13 cellular contexts compared by ENCODE assay signal in genomic region chr2:111983478-111984212, GRCh38.
"Had no signal": no experiment of that assay in that cellular context is flagged by ENCODE, and none has a peak within 500 bp of the region (broad histone marks: within the 10 kb centered on the region; RNA-seq: fewer than 3 reads in every experiment).

No MANE protein-coding gene starts in this region.

- H3K36me3 ChIP-seq: breast epithelium had no signal

- H3K27ac ChIP-seq: breast epithelium, pancreas, stomach, thoracic aorta, vagina had no signal

- H3K27me3 ChIP-seq: breast epithelium, pancreas, stomach, vagina had no signal

- H3K9me3 ChIP-seq: breast epithelium, pancreas, stomach, thoracic aorta, vagina had no signal

- DNase-seq: activated CD4-positive, alpha-beta T cell treated with anti-CD3 and anti-CD28 coated beads, Interleukin-2, amount 10 ng/mL, durations not matched to agents 7 days and 5 days; activated naive CD8-positive, alpha-beta T cell treated with anti-CD3 and anti-CD28 coated beads, Interleukin-2, amount 10 ng/mL, durations not matched to agents 7 days and 5 days; aorta; left ventricle myocardium superior; mesenchymal stem cell; pancreas; stimulated activated CD4-positive, alpha-beta T cell treated with anti-CD3 and anti-CD28 coated beads, Interleukin-4, amount 100 ng/mL, for 4 hours; stomach; T-helper 17 cell had no signal

- H3K4me3 ChIP-seq: breast epithelium, pancreas, stomach, thoracic aorta, vagina had no signal

- ATAC-seq: left ventricle myocardium superior, pancreas, T-helper 17 cell, WTC11 had no signal

- H3K4me1 ChIP-seq: breast epithelium, pancreas, stomach had no signal
